Comparison of ENCODE assay signal across 1 cellular context in genomic region chr12:7134371-7135166, GRCh38.
A peak's percentile ranks its signal among the peaks of the same experiment; 100 is the strongest.
TF ChIP-seq lines count a peak whose summit lies in the region.

No MANE protein-coding gene starts in this region.

TF ChIP-seq in HepG2, 621 proteins besides CTCF, POLR2A, EP300 and RAD21:
- TF ChIP-seq RBFOX2 (IDR thresholded peaks at IDR 0.05; ENCODE audit: low read depth, low read length) (0 out of 2 replicates have a peak, but pooled peaks have one; percentile 33), ZNF550 (CRISPR knock-in tag; IDR thresholded peaks at IDR 0.05; ENCODE audit: borderline replicate concordance) (no peak), ESRRA (CRISPR knock-in tag; IDR thresholded peaks at IDR 0.05; ENCODE audit: low read depth) (no peak), NR2C2 (CRISPR knock-in tag; IDR thresholded peaks at IDR 0.05; ENCODE audit: borderline replicate concordance) (no peak), ARID3A (IDR thresholded peaks at IDR 0.05; ENCODE audit: low read depth, low read length) (no peak)
TF ChIP-seq in HepG2: peak in this region for 1.
